9 cellular contexts compared by ENCODE assay signal in genomic region chr6:132734694-132735236, GRCh38.
DNase-seq lines count a peak whose midpoint lies in the region; TF ChIP-seq lines count a peak whose summit lies in the region.
"Had no signal": no experiment of that assay in that cellular context is flagged by ENCODE, and none has a peak within 500 bp of the region (broad histone marks: within the 10 kb centered on the region; RNA-seq: fewer than 3 reads in every experiment).

No MANE protein-coding gene starts in this region.

- H3K4me3 ChIP-seq in HL-60 (replicated peaks; ENCODE audit: insufficient read depth, low read length) (no peak overlapping the region), HAP-1 (no peak overlapping the region)

- H3K4me3 Mint-ChIP-seq in nephron progenitor cell: no peak overlapping the region

- DNase-seq in ACHN: peak; percentile 24
- DNase-seq in HL-60 (ENCODE audit: low read depth in 1 of 2, low spot score in 1 of 2): peak; percentile 48 to 49
- peak; percentile 1 for DNase-seq in SW480 (ENCODE audit: low spot score)
- DNase-seq in iris pigment epithelial cell (ENCODE audit: low read depth): peak; percentile 90
- no peak for DNase-seq in HAP-1 (ENCODE audit: low spot score in 2 of 2)
- DNase-seq in nephron progenitor cell: no peak
- DNase-seq in glomerular visceral epithelial cell (ENCODE audit: extremely low spot score): no peak
- DNase-seq in NCI-H345 treated with DMSO at 0.1 percent for 48 hours (lab: John Stamatoyannopoulos, UW; ENCODE audit: unreplicated experiment): no peak
- DNase-seq: stimulated activated CD4-positive, alpha-beta T cell treated with anti-CD3 and anti-CD28 coated beads, Interleukin-15, amount 100 ng/mL, for 24 hours had no signal

- H3K36me3 Mint-ChIP-seq in nephron progenitor cell (ENCODE audit: low read depth): no peaks in the 10 kb centered on the region

- peaks cover 10% of the 10 kb centered on the region for H3K4me1 ChIP-seq in HAP-1

- no peaks in the 10 kb centered on the region for H3K9me3 Mint-ChIP-seq in nephron progenitor cell

- H3K4me1 Mint-ChIP-seq in nephron progenitor cell: no peaks in the 10 kb centered on the region

- TF ChIP-seq CTCF in HL-60 (IDR thresholded peaks at IDR 0.05; ENCODE audit: insufficient read depth, low read length) (no peak), nephron progenitor cell (IDR thresholded peaks at IDR 0.05) (no peak)

- in situ Hi-C loops in ACHN (cut with HindIII; ENCODE audit: low pct_ligation_motif_present, low pct_unique_long_range_greater_than_20kb, low sequenced_read_pairs): no loop called here
- in situ Hi-C loops in HAP-1 (cut with MboI; ENCODE audit: low sequenced_read_pairs): no loop called here

- H3K27ac Mint-ChIP-seq in nephron progenitor cell: no peak overlapping the region

- no peaks in the 10 kb centered on the region for H3K36me3 ChIP-seq in HAP-1 (replicated peaks)

- peak overlapping the region; percentile 34; the same call in 1 of the 2 replicates for H3K27ac ChIP-seq in HL-60 (replicated peaks)

- peaks cover 21% of the 10 kb centered on the region for H3K27me3 Mint-ChIP-seq in nephron progenitor cell (ENCODE audit: low read depth, poor library complexity)

- H3K9me3 ChIP-seq in HAP-1: no peaks in the 10 kb centered on the region

- H3K27me3 ChIP-seq in HL-60 (ENCODE audit: insufficient read depth, poor library complexity, severe bottlenecking) (no peaks in the 10 kb centered on the region), HAP-1 (ENCODE audit: low read depth) (no peaks in the 10 kb centered on the region)

Comparison
In these comparisons a context has a peak if more than half of its experiments do, and no peak if none do; other contexts are left out.
1. DNase-seq: peak in ACHN (single experiment), HL-60 (2 of 2), SW480 (single experiment) and iris pigment epithelial cell (single experiment); none in HAP-1 (0 of 2), nephron progenitor cell (single experiment), glomerular visceral epithelial cell (single experiment) and NCI-H345 treated with DMSO at 0.1 percent for 48 hours (single experiment).